Comparison of ENCODE assay signal across 8 cellular contexts in the genomic region with DNA sequence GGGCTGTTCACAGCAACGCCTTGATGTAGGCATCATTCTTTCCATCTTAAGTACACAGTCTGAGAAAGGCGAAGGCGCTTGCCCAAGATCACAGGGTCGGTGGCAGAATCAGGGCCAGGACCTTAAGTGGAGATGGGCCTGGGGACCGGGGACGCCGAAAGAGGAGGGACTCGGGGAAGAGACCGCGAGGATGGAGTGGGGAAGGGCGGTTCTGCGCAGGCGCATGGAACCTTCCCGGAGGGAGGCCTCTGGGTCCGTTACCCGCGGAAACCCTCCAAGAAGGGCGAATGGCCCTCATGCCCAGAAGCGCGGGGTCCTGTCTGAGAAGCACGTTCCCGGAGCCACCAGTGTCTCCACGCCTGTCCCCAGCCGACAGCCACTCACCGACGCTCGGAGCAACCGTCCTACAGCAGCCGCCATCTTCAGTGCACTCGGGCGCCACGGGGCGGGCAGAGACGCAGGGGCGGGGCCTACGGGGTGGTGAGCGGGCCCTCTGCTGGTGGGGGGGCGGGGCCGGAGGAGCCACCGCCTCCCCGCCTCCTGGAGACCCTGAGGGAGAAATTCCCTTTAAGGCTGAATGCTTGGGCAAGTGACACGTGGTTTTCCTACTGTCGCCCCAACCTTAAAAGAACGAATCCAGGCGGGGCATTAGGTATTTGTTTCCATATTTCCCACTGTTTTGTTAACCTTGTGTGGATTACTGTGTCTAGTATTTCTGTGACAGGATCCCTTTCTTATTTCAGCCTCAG. TPM values are rescaled to one million over a fixed set of nuclear protein-coding genes. Genes with fewer than 3 reads are reported as not detected.
DNase-seq lines count a peak whose midpoint lies in the region; ATAC-seq and TF ChIP-seq lines count a peak whose summit lies in the region.

A gene (minus strand): TSS at position 442 of the 749 bp plus-strand sequence. CDS start 22 bp downstream, at position 420.

- H3K4me3 Mint-ChIP-seq in CD4-positive, CD25-positive, alpha-beta regulatory T cell = peak within 1 kb of the TSS; percentile 96 to 99 (median 98)
- peak within 1 kb of the TSS; percentile 96 for H3K4me3 Mint-ChIP-seq in activated CD4-positive, alpha-beta memory T cell treated with anti-CD3 and anti-CD28 coated beads, Interleukin-2, amount 10 ng/mL, durations not matched to agents 7 days and 5 days

- no peaks in the 10 kb centered on the region for H3K9me3 ChIP-seq in CD4-positive, CD25-positive, alpha-beta regulatory T cell (ENCODE audit: control insufficient read depth in 2 of 2, low read length in 2 of 2)
- H3K9me3 ChIP-seq in lung (ENCODE audit: control insufficient read depth in 2 of 2, insufficient read depth in 1 of 2, low read length in 1 of 2) = peaks cover 0 to 2% of the 10 kb centered on the region in 2 donors

- ATAC-seq in CD4-positive, CD25-positive, alpha-beta regulatory T cell (ENCODE audit: low read depth in 2 of 2) = peak; percentile 97 to 98
- ATAC-seq in GM19438 (IDR thresholded peaks at IDR 0.05; ENCODE audit: low read depth, unreplicated experiment) = peak; percentile 90
- peak; percentile 44 for ATAC-seq in HG03575 (IDR thresholded peaks at IDR 0.05; ENCODE audit: extremely low read depth, insufficient number of reproducible peaks, low FRiP score, unreplicated experiment)
- ATAC-seq in lung (ENCODE audit: insufficient read depth, low FRiP score) = peak; percentile 100

- 0% methylated on average over 44 to 45 of the region's 45 CpGs for WGBS in lung, 2 donors

- TF ChIP-seq CTCF in lung (IDR thresholded peaks at IDR 0.05; ENCODE audit: control extremely low read depth, extremely low read depth) = no peak

- POLR2A ChIA-PET in activated CD4-positive, alpha-beta memory T cell treated with anti-CD3 and anti-CD28 coated beads, Interleukin-2, amount 10 ng/mL, durations not matched to agents 7 days and 5 days (lab: Charles Lee) = interaction anchor here (0.9 to 2.6 kb wide), 9 partner anchors 11 to 127 kb away, joined by 3 to 14 read pairs (median 3); a partner anchor contains a TSS

- peaks cover 11% of the 10 kb centered on the region for H3K36me3 Mint-ChIP-seq in CD4-positive, CD25-positive, alpha-beta regulatory T cell
- H3K36me3 Mint-ChIP-seq in activated CD4-positive, alpha-beta memory T cell treated with anti-CD3 and anti-CD28 coated beads, Interleukin-2, amount 10 ng/mL, durations not matched to agents 7 days and 5 days (ENCODE audit: low read depth) = peaks cover 32% of the 10 kb centered on the region

- no peaks in the 10 kb centered on the region for H3K27me3 Mint-ChIP-seq in CD4-positive, CD25-positive, alpha-beta regulatory T cell
- no peaks in the 10 kb centered on the region for H3K27me3 Mint-ChIP-seq in activated CD4-positive, alpha-beta memory T cell treated with anti-CD3 and anti-CD28 coated beads, Interleukin-2, amount 10 ng/mL, durations not matched to agents 7 days and 5 days

- H3K27ac Mint-ChIP-seq in CD4-positive, CD25-positive, alpha-beta regulatory T cell = peak within 1 kb of the TSS; percentile 92 to 99 (median 93)
- H3K27ac Mint-ChIP-seq in activated CD4-positive, alpha-beta memory T cell treated with anti-CD3 and anti-CD28 coated beads, Interleukin-2, amount 10 ng/mL, durations not matched to agents 7 days and 5 days = peak within 1 kb of the TSS; percentile 97

- CTCF ChIA-PET in activated CD4-positive, alpha-beta memory T cell treated with anti-CD3 and anti-CD28 coated beads, Interleukin-2, amount 10 ng/mL, durations not matched to agents 7 days and 5 days (lab: Charles Lee) = interaction anchor here (0.8 to 1.7 kb wide), 10 partner anchors 12 to 423 kb away, joined by 3 to 6 read pairs (median 3); a partner anchor contains a TSS

- peaks cover 30% of the 10 kb centered on the region for H3K4me1 ChIP-seq in CD4-positive, CD25-positive, alpha-beta regulatory T cell (ENCODE audit: control insufficient read depth, insufficient read depth, low read length, poor library complexity, severe bottlenecking)
- H3K4me1 ChIP-seq in lung (ENCODE audit: control insufficient read depth in 2 of 2, insufficient read depth in 2 of 2, low read length in 2 of 2) = peaks cover 3 to 6% of the 10 kb centered on the region in 2 donors

- DNase-seq in CD4-positive, CD25-positive, alpha-beta regulatory T cell = peak; percentile 89 to 93 (median 90)
- DNase-seq in NCI-H82 treated with DMSO at 0.1 percent for 48 hours (lab: John Stamatoyannopoulos, UW; ENCODE audit: unreplicated experiment) (peak; percentile 73), ecto neural progenitor cell (ENCODE audit: low spot score) (peak; percentile 95), lung (ENCODE audit: low spot score) (peak; percentile 92)
- peak; percentile 94 for DNase-seq in activated CD4-positive, alpha-beta memory T cell treated with anti-CD3 and anti-CD28 coated beads, Interleukin-2, amount 10 ng/mL, durations not matched to agents 7 days and 5 days
- peak; percentile 86 to 97 (median 89) for DNase-seq in stimulated activated CD4-positive, alpha-beta T cell treated with anti-CD3 and anti-CD28 coated beads, TNF-alpha, amount 100 ng/mL, for 48 hours (ENCODE audit: low read depth in 3 of 3)

- H3K27me3 ChIP-seq in CD4-positive, CD25-positive, alpha-beta regulatory T cell (ENCODE audit: control insufficient read depth, insufficient read depth, low read length) = no peaks in the 10 kb centered on the region
- H3K27me3 ChIP-seq in lung (ENCODE audit: control insufficient read depth, insufficient read depth) = no peaks in the 10 kb centered on the region

- H3K4me1 Mint-ChIP-seq in CD4-positive, CD25-positive, alpha-beta regulatory T cell = peaks cover 10 to 44% (median 31%) of the 10 kb centered on the region in 4 donors
- H3K4me1 Mint-ChIP-seq in activated CD4-positive, alpha-beta memory T cell treated with anti-CD3 and anti-CD28 coated beads, Interleukin-2, amount 10 ng/mL, durations not matched to agents 7 days and 5 days = peaks cover 41% of the 10 kb centered on the region

- peak within 1 kb of the TSS; percentile 75 for H3K27ac ChIP-seq in CD4-positive, CD25-positive, alpha-beta regulatory T cell (ENCODE audit: insufficient read depth, low read length, poor library complexity, severe bottlenecking)
- H3K27ac ChIP-seq in lung (ENCODE audit: low read depth in 1 of 2, low read length in 1 of 2) = peak within 1 kb of the TSS; percentile 92 to 95

- peaks cover 0 to 1% (median 0%) of the 10 kb centered on the region in 7 donors for H3K9me3 Mint-ChIP-seq in CD4-positive, CD25-positive, alpha-beta regulatory T cell
- H3K9me3 Mint-ChIP-seq in activated CD4-positive, alpha-beta memory T cell treated with anti-CD3 and anti-CD28 coated beads, Interleukin-2, amount 10 ng/mL, durations not matched to agents 7 days and 5 days = no peaks in the 10 kb centered on the region

- peaks cover 12% of the 10 kb centered on the region for H3K36me3 ChIP-seq in CD4-positive, CD25-positive, alpha-beta regulatory T cell (ENCODE audit: control insufficient read depth, insufficient read depth, low read length)
- H3K36me3 ChIP-seq in lung (ENCODE audit: control insufficient read depth in 2 of 2, insufficient read depth in 2 of 2, low read length in 2 of 2) = peaks cover 3 to 6% of the 10 kb centered on the region in 2 donors

- H3K4me3 ChIP-seq in CD4-positive, CD25-positive, alpha-beta regulatory T cell (ENCODE audit: low read depth, low read length) = peak within 1 kb of the TSS; percentile 98
- peak within 1 kb of the TSS; percentile 77 for H3K4me3 ChIP-seq in lung

RNA-seq across cellular contexts. Expression of the gene that starts here (rescaled TPM):
- total RNA-seq in CD4-positive, CD25-positive, alpha-beta regulatory T cell = 22.5 TPM
- polyA plus RNA-seq in CD4-positive, CD25-positive, alpha-beta regulatory T cell = 100 to 1,000 TPM in 3 of 4 donors, 10 to 100 TPM in 1; 97.1 to 140 (median 133) TPM
- total RNA-seq in activated CD4-positive, alpha-beta memory T cell treated with anti-CD3 and anti-CD28 coated beads, Interleukin-2, amount 10 ng/mL, durations not matched to agents 7 days and 5 days = 100 to 1,000 TPM; 115 to 117 TPM
- 100 to 1,000 TPM in 1 of 2 donors, 10 to 100 TPM in 1; 99.9 to 118 TPM for total RNA-seq in lung
- polyA plus RNA-seq in lung = 100 to 1,000 TPM in 1 of 2 donors, 10 to 100 TPM in 1; 84.1 to 155 TPM

Comparison
In these comparisons a context has a peak if more than half of its experiments do, and no peak if none do; other contexts are left out.
1. Peak in every context shown above with its lines: DNase-seq, ATAC-seq, H3K4me3 ChIP-seq and H3K27ac ChIP-seq.
2. ATAC-seq: peak in every context shown above with its lines; median percentile 100 in lung; 98 in CD4-positive, CD25-positive, alpha-beta regulatory T cell; 90 in GM19438; 44 in HG03575.